ENCODE assay signal across 21 cellular contexts in the genomic region with DNA sequence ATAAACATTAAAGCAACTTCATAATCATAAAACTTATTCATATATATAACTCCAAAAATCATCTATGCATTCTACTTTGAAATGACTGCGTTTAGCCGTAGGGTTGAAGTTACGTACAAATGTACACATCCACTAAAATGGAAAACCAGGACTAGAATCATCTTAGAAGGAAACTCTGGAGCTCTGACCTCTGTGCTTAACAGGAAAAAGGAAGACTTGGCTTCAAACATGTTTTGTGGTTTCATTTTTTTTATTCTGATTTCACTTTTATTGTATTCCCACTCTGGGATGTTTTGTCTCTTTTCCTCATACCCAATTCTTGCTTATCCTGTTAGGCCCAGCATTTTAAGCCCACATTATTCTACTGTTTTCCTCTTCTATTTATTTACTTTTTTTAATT. TPM values are rescaled to one million over a fixed set of nuclear protein-coding genes. Genes with fewer than 3 reads are reported as not detected.
DNase-seq lines count a peak whose midpoint lies in the region; ATAC-seq and TF ChIP-seq lines count a peak whose summit lies in the region.
"Had no signal": no experiment of that assay in that cellular context is flagged by ENCODE, and none has a peak within 500 bp of the region (broad histone marks: within the 10 kb centered on the region; RNA-seq: fewer than 3 reads in every experiment).

No MANE protein-coding gene starts in this region.

- H3K9me3 ChIP-seq in breast epithelium (no peaks in the 10 kb centered on the region), mammary epithelial cell (replicated peaks; ENCODE audit: insufficient read depth, low read length) (no peaks in the 10 kb centered on the region), right lobe of liver (no peaks in the 10 kb centered on the region), uterus (no peaks in the 10 kb centered on the region), aorta (ENCODE audit: control insufficient read depth, low read length) (no peaks in the 10 kb centered on the region), smooth muscle cell (replicated peaks; ENCODE audit: low read depth) (no peaks in the 10 kb centered on the region), esophagus squamous epithelium (no peaks in the 10 kb centered on the region)
- H3K9me3 ChIP-seq: BLaER1 treated with 17β-estradiol and CSF1 and Interleukin-3, amounts not matched to agents 10 nM and 100 nM had no signal

- TF ChIP-seq POLR2A in breast epithelium (IDR thresholded peaks at IDR 0.05): no peak
- TF ChIP-seq POLR2A in right lobe of liver (IDR thresholded peaks at IDR 0.05): no peak
- no peak for TF ChIP-seq POLR2A in uterus (IDR thresholded peaks at IDR 0.05)
- no peak for TF ChIP-seq POLR2A in esophagus squamous epithelium (IDR thresholded peaks at IDR 0.05)

- H3K79me2 ChIP-seq in mammary epithelial cell (ENCODE audit: insufficient read depth, low read length) (peaks cover 59% of the 10 kb centered on the region), smooth muscle cell (ENCODE audit: low read depth) (no peaks in the 10 kb centered on the region)

- ATAC-seq in right lobe of liver: no peak
- no peak for ATAC-seq in aorta (ENCODE audit: low FRiP score)
- ATAC-seq: CD8-positive, alpha-beta T cell; GM12878 had no signal

- no peaks in the 10 kb centered on the region for H3K27me3 ChIP-seq in breast epithelium
- H3K27me3 ChIP-seq in mammary epithelial cell (ENCODE audit: insufficient read depth, low read length): no peaks in the 10 kb centered on the region
- no peaks in the 10 kb centered on the region for H3K27me3 ChIP-seq in dorsolateral prefrontal cortex
- no peaks in the 10 kb centered on the region for H3K27me3 ChIP-seq in right lobe of liver
- H3K27me3 ChIP-seq in uterus: no peaks in the 10 kb centered on the region
- H3K27me3 ChIP-seq in aorta (ENCODE audit: control insufficient read depth in 1 of 2, insufficient read depth in 2 of 2, low read length in 1 of 2): no peaks in the 10 kb centered on the region
- H3K27me3 ChIP-seq in smooth muscle cell (ENCODE audit: low read depth): no peaks in the 10 kb centered on the region
- no peaks in the 10 kb centered on the region for H3K27me3 ChIP-seq in esophagus squamous epithelium
- H3K27me3 ChIP-seq: BLaER1 treated with 17β-estradiol and CSF1 and Interleukin-3, amounts not matched to agents 10 nM and 100 nM had no signal

- peaks cover 0 to 26% of the 10 kb centered on the region in 2 donors for H3K4me1 ChIP-seq in breast epithelium
- H3K4me1 ChIP-seq in mammary epithelial cell (ENCODE audit: insufficient read depth, low read length): peaks cover 32% of the 10 kb centered on the region
- H3K4me1 ChIP-seq in right lobe of liver: peaks cover 0 to 38% (median 18%) of the 10 kb centered on the region in 4 donors
- H3K4me1 ChIP-seq in uterus: peaks cover 0 to 28% of the 10 kb centered on the region in 2 donors
- H3K4me1 ChIP-seq in aorta (ENCODE audit: control insufficient read depth in 1 of 2, insufficient read depth in 2 of 2, low read length in 2 of 2): peaks cover 1 to 3% of the 10 kb centered on the region in 2 donors
- peaks cover 5% of the 10 kb centered on the region for H3K4me1 ChIP-seq in smooth muscle cell (ENCODE audit: low read depth)
- H3K4me1 ChIP-seq in esophagus squamous epithelium: peaks cover 0 to 24% (median 9%) of the 10 kb centered on the region in 3 donors
- H3K4me1 ChIP-seq: BLaER1 treated with 17β-estradiol and CSF1 and Interleukin-3, amounts not matched to agents 10 nM and 100 nM had no signal

- H4K20me1 ChIP-seq in mammary epithelial cell (ENCODE audit: insufficient read depth, low read length): no peaks in the 10 kb centered on the region
- H4K20me1 ChIP-seq in smooth muscle cell (ENCODE audit: low read depth): no peaks in the 10 kb centered on the region
- H4K20me1 ChIP-seq: BLaER1 treated with 17β-estradiol and CSF1 and Interleukin-3, amounts not matched to agents 10 nM and 100 nM had no signal

- no peaks in the 10 kb centered on the region for H3F3A ChIP-seq in smooth muscle cell (ENCODE audit: low read depth)

- intact Hi-C loops in breast epithelium (cut with DNase I; ENCODE audit: low total_unique reads): no loop called here
- intact Hi-C loops in mammary epithelial cell (cut with micrococcal nuclease): no loop called here
- intact Hi-C loops in dorsolateral prefrontal cortex (cut with DNase I): no loop called here
- intact Hi-C loops in right lobe of liver (cut with DNase I): no loop called here
- intact Hi-C loops in uterus (cut with DNase I; ENCODE audit: low total_unique reads): no loop called here
- intact Hi-C loops in aorta (cut with DNase I): no loop called here
- intact Hi-C loops in esophagus squamous epithelium (cut with DNase I): no loop called here

- CTCF ChIA-PET in mammary epithelial cell (lab: Charles Lee; ENCODE audit: low non-redundant PET): no interaction called here

- BruUV-seq in mammary epithelial cell (replicated peaks; lab: Mats Ljungman, UMichigan): no TSS peak

- 100% methylated on average over 3 of the region's 3 CpGs for WGBS in mammary epithelial cell (ENCODE audit: low coverage, missing lambda C conversion rate)
- 66% methylated on average over 3 of the region's 3 CpGs for WGBS in right lobe of liver (ENCODE audit: insufficient coverage, low coverage, low lambda C conversion rate, missing lambda C conversion rate)
- WGBS in aorta, 2 donors: 97 to 98% methylated on average over 3 of the region's 3 CpGs
- over 99% methylated on average over 3 of the region's 3 CpGs for WGBS in smooth muscle cell (ENCODE audit: low lambda C conversion rate)
- 75 to 89% methylated on average over 3 of the region's 3 CpGs for WGBS in esophagus squamous epithelium, 2 donors

- H3K4me3 ChIP-seq in breast epithelium (no peak overlapping the region), mammary epithelial cell (replicated peaks in 1 of 3; ENCODE audit: insufficient read depth in 1 of 3, low read depth in 2 of 3, low read length in 3 of 3) (no peak overlapping the region), dorsolateral prefrontal cortex (no peak overlapping the region), right lobe of liver (no peak overlapping the region), uterus (no peak overlapping the region), aorta (ENCODE audit: low read length in 2 of 2) (no peak overlapping the region), smooth muscle cell (no peak overlapping the region), esophagus squamous epithelium (no peak overlapping the region)
- H3K4me3 ChIP-seq: BLaER1 treated with 17β-estradiol and CSF1 and Interleukin-3, amounts not matched to agents 10 nM and 100 nM; GM12878 had no signal

- H3K27ac ChIP-seq in breast epithelium (peak overlapping the region; percentile 70 to 71), mammary epithelial cell (ENCODE audit: insufficient read depth, low read depth, low read length) (no peak overlapping the region), dorsolateral prefrontal cortex (peak overlapping the region in 35 of 59 donors; percentile 2 to 67 (median 30)), right lobe of liver (peak overlapping the region; percentile 47 to 79 (median 72)), uterus (peak overlapping the region; percentile 64 to 67), aorta (ENCODE audit: low read depth in 1 of 2, low read length in 2 of 2) (no peak overlapping the region), smooth muscle cell (ENCODE audit: low read depth) (no peak overlapping the region), esophagus squamous epithelium (no peak overlapping the region)
- H3K27ac ChIP-seq: 22Rv1; BLaER1 treated with 17β-estradiol and CSF1 and Interleukin-3, amounts not matched to agents 10 nM and 100 nM had no signal

- H3K4me2 ChIP-seq in mammary epithelial cell (ENCODE audit: insufficient read depth, low read depth, low read length) (no peak overlapping the region), smooth muscle cell (no peak overlapping the region)
- H3K4me2 ChIP-seq: BLaER1 treated with 17β-estradiol and CSF1 and Interleukin-3, amounts not matched to agents 10 nM and 100 nM had no signal

- no peak overlapping the region for H2AFZ ChIP-seq in mammary epithelial cell (ENCODE audit: low read depth, low read length)
- no peak overlapping the region for H2AFZ ChIP-seq in smooth muscle cell (ENCODE audit: low read depth)

- H3K36me3 ChIP-seq in breast epithelium (no peaks in the 10 kb centered on the region), mammary epithelial cell (ENCODE audit: insufficient read depth, low read length) (peaks cover 20% of the 10 kb centered on the region), right lobe of liver (peaks cover 0 to 16% (median 7%) of the 10 kb centered on the region in 4 donors), uterus (no peaks in the 10 kb centered on the region), aorta (ENCODE audit: control insufficient read depth in 1 of 2, insufficient read depth in 2 of 2, low read length in 1 of 2) (peaks cover 3 to 5% of the 10 kb centered on the region in 2 donors), smooth muscle cell (ENCODE audit: low read depth) (no peaks in the 10 kb centered on the region), esophagus squamous epithelium (peaks cover 0 to 61% (median 5%) of the 10 kb centered on the region in 3 donors)
- H3K36me3 ChIP-seq: BLaER1 treated with 17β-estradiol and CSF1 and Interleukin-3, amounts not matched to agents 10 nM and 100 nM had no signal

- no peak for DNase-seq in breast epithelium (ENCODE audit: low spot score in 2 of 2)
- no peak for DNase-seq in mammary epithelial cell
- DNase-seq in dorsolateral prefrontal cortex: no peak
- no peak for DNase-seq in right lobe of liver
- DNase-seq in uterus: no peak
- no peak for DNase-seq in aorta
- DNase-seq in smooth muscle cell (lab: John Stamatoyannopoulos, UW; ENCODE audit: unreplicated experiment): no peak
- DNase-seq in esophagus squamous epithelium (lab: John Stamatoyannopoulos, UW): no peak
- DNase-seq: ACHN; CD8-positive, alpha-beta T cell; DND-41; H9; HFFc6; Karpas-422; NCI-H187; NCI-H446 treated with DMSO at 0.1 percent for 48 hours; NCI-H526 treated with DMSO at 0.1 percent for 48 hours; OCI-M1 had no signal

- TF ChIP-seq CTCF in breast epithelium (IDR thresholded peaks at IDR 0.05): no peak
- no peak for TF ChIP-seq CTCF in mammary epithelial cell (conservative IDR thresholded peaks at IDR 0.05 in 1 of 2, IDR thresholded peaks at IDR 0.05 in 1 of 2; ENCODE audit: extremely low read depth in 1 of 2, insufficient read depth in 1 of 2, low read depth in 1 of 2, low read length in 2 of 2)
- TF ChIP-seq CTCF in dorsolateral prefrontal cortex (IDR thresholded peaks at IDR 0.05 in 54 of 56, conservative IDR thresholded peaks at IDR 0.05 in 2 of 56; ENCODE audit: low read depth in 1 of 56, partially characterized antibody in 56 of 56): no peak
- no peak for TF ChIP-seq CTCF in right lobe of liver (IDR thresholded peaks at IDR 0.05)
- TF ChIP-seq CTCF in uterus (IDR thresholded peaks at IDR 0.05): no peak
- no peak for TF ChIP-seq CTCF in smooth muscle cell (IDR thresholded peaks at IDR 0.05; ENCODE audit: borderline replicate concordance, insufficient read depth, poor library complexity, severe bottlenecking)
- no peak for TF ChIP-seq CTCF in esophagus squamous epithelium (IDR thresholded peaks at IDR 0.05)

- in situ Hi-C loops in mammary epithelial cell (cut with MboI; ENCODE audit: low sequenced_read_pairs in 2 of 2): loop anchor here in 1 of 2 donors (25.0 kb wide), 1 partner anchor 106 kb away; no protein-coding TSS in a partner anchor

- no peak overlapping the region for H3K9ac ChIP-seq in mammary epithelial cell (ENCODE audit: insufficient read depth, low read length)
- H3K9ac ChIP-seq in smooth muscle cell (ENCODE audit: low read depth): no peak overlapping the region
- H3K9ac ChIP-seq: BLaER1 treated with 17β-estradiol and CSF1 and Interleukin-3, amounts not matched to agents 10 nM and 100 nM had no signal

- dilution Hi-C loops in mammary epithelial cell (cut with HindIII; ENCODE audit: low sequenced_read_pairs): no loop called here

RNA-seq across cellular contexts. Expression of gene GRAMD2B, which starts 44.9 kb away (rescaled TPM):
- total RNA-seq in breast epithelium (100 to 1,000 TPM in 2 of 3 donors, 10 to 100 TPM in 1; 38.1 to 206 (median 103) TPM), mammary epithelial cell (100 to 1,000 TPM in 1 of 2 donors, 10 to 100 TPM in 1; 56.2 to 113 TPM), dorsolateral prefrontal cortex (100 to 1,000 TPM in 33 of 120 experiments, 10 to 100 TPM in 87; 39.5 to 205 (median 86.4) TPM), right lobe of liver (10 to 100 TPM in 5 of 6 experiments, 1 to 10 TPM in 1; 9.9 to 26.4 (median 18.3) TPM), uterus (10 to 100 TPM; 34.0 to 91.5 (median 58.8) TPM), aorta (10 to 100 TPM; 30.6 to 44.7 TPM), smooth muscle cell (27.3 and 33.1 TPM in 2 replicates), esophagus squamous epithelium (10 to 100 TPM; 10.2 to 29.0 (median 15.8) TPM)
- polyA plus RNA-seq in mammary epithelial cell (36.9 TPM), aorta (10 to 100 TPM; 22.5 to 34.6 TPM), smooth muscle cell (8.7 and 28.9 TPM in 2 replicates)
- polyA minus RNA-seq in mammary epithelial cell: 14.3 TPM

Comparison
In these comparisons a context has a peak if more than half of its experiments do, and no peak if none do; other contexts are left out.
1. H3K27ac ChIP-seq: peak in breast epithelium (2 of 2), dorsolateral prefrontal cortex (35 of 59), right lobe of liver (3 of 3) and uterus (2 of 2); none in mammary epithelial cell (single experiment), aorta (0 of 2), smooth muscle cell (single experiment) and esophagus squamous epithelium (0 of 4).